Comparison of ENCODE assay signal across 9 cellular contexts in genomic region chr7:15839415-15840100, GRCh38.
DNase-seq lines count a peak whose midpoint lies in the region; ATAC-seq and TF ChIP-seq lines count a peak whose summit lies in the region.
"Had no signal": no experiment of that assay in that cellular context is flagged by ENCODE, and none has a peak within 500 bp of the region (broad histone marks: within the 10 kb centered on the region; RNA-seq: fewer than 3 reads in every experiment).

No MANE protein-coding gene starts in this region.

- H3K27ac ChIP-seq in GM23338 (ENCODE audit: low read depth) = 0 out of 2 replicates have a peak overlapping the region, but pooled peaks have one; percentile 8
- H3K27ac ChIP-seq in brain microvascular endothelial cell = no peak overlapping the region

- H3K4me3 ChIP-seq in GM23338 = peak overlapping the region; percentile 14; the same call in 1 of the 2 replicates
- peak overlapping the region; percentile 43 for H3K4me3 ChIP-seq in brain microvascular endothelial cell (ENCODE audit: low read depth, low read length)
- H3K4me3 ChIP-seq: K562 had no signal

- DNase-seq in GM23338 (ENCODE audit: low spot score) (peak; percentile 86), brain microvascular endothelial cell (peak; percentile 16), iPS-NIHi7 (ENCODE audit: extremely low spot score) (peak; percentile 81), smooth muscle cell of the brain vasculature (ENCODE audit: low read depth, low spot score) (peak; percentile 36)
- no peak for DNase-seq in stimulated activated naive CD4-positive, alpha-beta T cell treated with Interleukin-2 at 50 U/mL for 16 hours (lab: John Stamatoyannopoulos, UW)
- DNase-seq in activated naive CD8-positive, alpha-beta T cell treated with anti-CD3 and anti-CD28 coated beads, Interleukin-2, amount 50 U/mL, for 24 hours = no peak
- DNase-seq in activated CD8-positive, alpha-beta memory T cell treated with anti-CD3 and anti-CD28 coated beads, Interleukin-2, amount 10 ng/mL, durations not matched to agents 7 days and 5 days = no peak

- H3K4me2 ChIP-seq in GM23338 = peak overlapping the region; percentile 16; the same call in 1 of the 2 replicates

- H4K20me1 ChIP-seq in GM23338 (replicated peaks; ENCODE audit: insufficient read depth) = no peaks in the 10 kb centered on the region

- H3K79me2 ChIP-seq in GM23338 (replicated peaks; ENCODE audit: insufficient read depth) = no peaks in the 10 kb centered on the region

- in situ Hi-C loops in brain microvascular endothelial cell (cut with HindIII; ENCODE audit: low pct_ligation_motif_present, low sequenced_read_pairs) = no loop called here

- peak overlapping the region; percentile 58 for H3K4me3 Mint-ChIP-seq in GM23338
- no peak overlapping the region for H3K4me3 Mint-ChIP-seq in activated naive CD8-positive, alpha-beta T cell treated with anti-CD3 and anti-CD28 coated beads, Interleukin-2, amount 50 U/mL, for 24 hours
- no peak overlapping the region for H3K4me3 Mint-ChIP-seq in activated CD8-positive, alpha-beta memory T cell treated with anti-CD3 and anti-CD28 coated beads, Interleukin-2, amount 10 ng/mL, durations not matched to agents 7 days and 5 days

- no peaks in the 10 kb centered on the region for H3F3A ChIP-seq in GM23338 (replicated peaks; ENCODE audit: low read depth)

- no peaks in the 10 kb centered on the region for H3K36me3 ChIP-seq in GM23338 (ENCODE audit: insufficient read depth)
- no peaks in the 10 kb centered on the region for H3K36me3 ChIP-seq in brain microvascular endothelial cell (replicated peaks)

- H3K4me1 ChIP-seq in GM23338 (ENCODE audit: insufficient read depth) = peaks cover 8% of the 10 kb centered on the region

- CTCF ChIA-PET in activated CD8-positive, alpha-beta memory T cell treated with anti-CD3 and anti-CD28 coated beads, Interleukin-2, amount 10 ng/mL, durations not matched to agents 7 days and 5 days (lab: Charles Lee) = no interaction called here

- TF ChIP-seq CTCF in GM23338 (conservative IDR thresholded peaks at IDR 0.05; ENCODE audit: low read depth in 2 of 2) = no peak
- no peak for TF ChIP-seq CTCF in brain microvascular endothelial cell (IDR thresholded peaks at IDR 0.05; ENCODE audit: low read depth, low read length, missing control alignments)

- ATAC-seq in GM23338 (peak; percentile 100), GM21360 (IDR thresholded peaks at IDR 0.05; ENCODE audit: unreplicated experiment) (no peak)
- ATAC-seq in activated naive CD8-positive, alpha-beta T cell treated with anti-CD3 and anti-CD28 coated beads, Interleukin-2, amount 50 U/mL, for 24 hours = no peak
- ATAC-seq in activated CD8-positive, alpha-beta memory T cell treated with anti-CD3 and anti-CD28 coated beads, Interleukin-2, amount 10 ng/mL, durations not matched to agents 7 days and 5 days = no peak
- ATAC-seq: K562 had no signal

- H3K27ac Mint-ChIP-seq in GM23338 = peak overlapping the region; percentile 96
- no peak overlapping the region for H3K27ac Mint-ChIP-seq in activated naive CD8-positive, alpha-beta T cell treated with anti-CD3 and anti-CD28 coated beads, Interleukin-2, amount 50 U/mL, for 24 hours
- H3K27ac Mint-ChIP-seq in activated CD8-positive, alpha-beta memory T cell treated with anti-CD3 and anti-CD28 coated beads, Interleukin-2, amount 10 ng/mL, durations not matched to agents 7 days and 5 days = no peak overlapping the region

- H3K27me3 Mint-ChIP-seq in GM23338 (ENCODE audit: insufficient read depth, low read depth, poor library complexity) = peaks cover 3% of the 10 kb centered on the region
- no peaks in the 10 kb centered on the region for H3K27me3 Mint-ChIP-seq in activated naive CD8-positive, alpha-beta T cell treated with anti-CD3 and anti-CD28 coated beads, Interleukin-2, amount 50 U/mL, for 24 hours
- no peaks in the 10 kb centered on the region for H3K27me3 Mint-ChIP-seq in activated CD8-positive, alpha-beta memory T cell treated with anti-CD3 and anti-CD28 coated beads, Interleukin-2, amount 10 ng/mL, durations not matched to agents 7 days and 5 days

- no peaks in the 10 kb centered on the region for H3K9me3 Mint-ChIP-seq in GM23338
- H3K9me3 Mint-ChIP-seq in activated naive CD8-positive, alpha-beta T cell treated with anti-CD3 and anti-CD28 coated beads, Interleukin-2, amount 50 U/mL, for 24 hours = no peaks in the 10 kb centered on the region
- no peaks in the 10 kb centered on the region for H3K9me3 Mint-ChIP-seq in activated CD8-positive, alpha-beta memory T cell treated with anti-CD3 and anti-CD28 coated beads, Interleukin-2, amount 10 ng/mL, durations not matched to agents 7 days and 5 days (ENCODE audit: low read depth)

- H2AFZ ChIP-seq in GM23338 = peak overlapping the region; percentile 10; the same call in 1 of the 2 replicates

- H3K27me3 ChIP-seq in GM23338 (ENCODE audit: insufficient read depth) (no peaks in the 10 kb centered on the region), brain microvascular endothelial cell (replicated peaks) (no peaks in the 10 kb centered on the region)

- peaks cover 31% of the 10 kb centered on the region; the same call in 2 of the 3 replicates for H3K4me1 Mint-ChIP-seq in GM23338
- no peaks in the 10 kb centered on the region for H3K4me1 Mint-ChIP-seq in activated naive CD8-positive, alpha-beta T cell treated with anti-CD3 and anti-CD28 coated beads, Interleukin-2, amount 50 U/mL, for 24 hours
- no peaks in the 10 kb centered on the region for H3K4me1 Mint-ChIP-seq in activated CD8-positive, alpha-beta memory T cell treated with anti-CD3 and anti-CD28 coated beads, Interleukin-2, amount 10 ng/mL, durations not matched to agents 7 days and 5 days

- H3K9me2 ChIP-seq in GM23338 (ENCODE audit: insufficient read depth) = no peaks in the 10 kb centered on the region

- H3K36me3 Mint-ChIP-seq in GM23338 (ENCODE audit: low read depth) = no peaks in the 10 kb centered on the region
- no peaks in the 10 kb centered on the region for H3K36me3 Mint-ChIP-seq in activated naive CD8-positive, alpha-beta T cell treated with anti-CD3 and anti-CD28 coated beads, Interleukin-2, amount 50 U/mL, for 24 hours (ENCODE audit: low read depth)
- no peaks in the 10 kb centered on the region for H3K36me3 Mint-ChIP-seq in activated CD8-positive, alpha-beta memory T cell treated with anti-CD3 and anti-CD28 coated beads, Interleukin-2, amount 10 ng/mL, durations not matched to agents 7 days and 5 days

TF ChIP-seq in GM23338, 12 proteins besides CTCF, POLR2A, EP300 and RAD21 (continues in another document):
- TF ChIP-seq, protein P1, sequence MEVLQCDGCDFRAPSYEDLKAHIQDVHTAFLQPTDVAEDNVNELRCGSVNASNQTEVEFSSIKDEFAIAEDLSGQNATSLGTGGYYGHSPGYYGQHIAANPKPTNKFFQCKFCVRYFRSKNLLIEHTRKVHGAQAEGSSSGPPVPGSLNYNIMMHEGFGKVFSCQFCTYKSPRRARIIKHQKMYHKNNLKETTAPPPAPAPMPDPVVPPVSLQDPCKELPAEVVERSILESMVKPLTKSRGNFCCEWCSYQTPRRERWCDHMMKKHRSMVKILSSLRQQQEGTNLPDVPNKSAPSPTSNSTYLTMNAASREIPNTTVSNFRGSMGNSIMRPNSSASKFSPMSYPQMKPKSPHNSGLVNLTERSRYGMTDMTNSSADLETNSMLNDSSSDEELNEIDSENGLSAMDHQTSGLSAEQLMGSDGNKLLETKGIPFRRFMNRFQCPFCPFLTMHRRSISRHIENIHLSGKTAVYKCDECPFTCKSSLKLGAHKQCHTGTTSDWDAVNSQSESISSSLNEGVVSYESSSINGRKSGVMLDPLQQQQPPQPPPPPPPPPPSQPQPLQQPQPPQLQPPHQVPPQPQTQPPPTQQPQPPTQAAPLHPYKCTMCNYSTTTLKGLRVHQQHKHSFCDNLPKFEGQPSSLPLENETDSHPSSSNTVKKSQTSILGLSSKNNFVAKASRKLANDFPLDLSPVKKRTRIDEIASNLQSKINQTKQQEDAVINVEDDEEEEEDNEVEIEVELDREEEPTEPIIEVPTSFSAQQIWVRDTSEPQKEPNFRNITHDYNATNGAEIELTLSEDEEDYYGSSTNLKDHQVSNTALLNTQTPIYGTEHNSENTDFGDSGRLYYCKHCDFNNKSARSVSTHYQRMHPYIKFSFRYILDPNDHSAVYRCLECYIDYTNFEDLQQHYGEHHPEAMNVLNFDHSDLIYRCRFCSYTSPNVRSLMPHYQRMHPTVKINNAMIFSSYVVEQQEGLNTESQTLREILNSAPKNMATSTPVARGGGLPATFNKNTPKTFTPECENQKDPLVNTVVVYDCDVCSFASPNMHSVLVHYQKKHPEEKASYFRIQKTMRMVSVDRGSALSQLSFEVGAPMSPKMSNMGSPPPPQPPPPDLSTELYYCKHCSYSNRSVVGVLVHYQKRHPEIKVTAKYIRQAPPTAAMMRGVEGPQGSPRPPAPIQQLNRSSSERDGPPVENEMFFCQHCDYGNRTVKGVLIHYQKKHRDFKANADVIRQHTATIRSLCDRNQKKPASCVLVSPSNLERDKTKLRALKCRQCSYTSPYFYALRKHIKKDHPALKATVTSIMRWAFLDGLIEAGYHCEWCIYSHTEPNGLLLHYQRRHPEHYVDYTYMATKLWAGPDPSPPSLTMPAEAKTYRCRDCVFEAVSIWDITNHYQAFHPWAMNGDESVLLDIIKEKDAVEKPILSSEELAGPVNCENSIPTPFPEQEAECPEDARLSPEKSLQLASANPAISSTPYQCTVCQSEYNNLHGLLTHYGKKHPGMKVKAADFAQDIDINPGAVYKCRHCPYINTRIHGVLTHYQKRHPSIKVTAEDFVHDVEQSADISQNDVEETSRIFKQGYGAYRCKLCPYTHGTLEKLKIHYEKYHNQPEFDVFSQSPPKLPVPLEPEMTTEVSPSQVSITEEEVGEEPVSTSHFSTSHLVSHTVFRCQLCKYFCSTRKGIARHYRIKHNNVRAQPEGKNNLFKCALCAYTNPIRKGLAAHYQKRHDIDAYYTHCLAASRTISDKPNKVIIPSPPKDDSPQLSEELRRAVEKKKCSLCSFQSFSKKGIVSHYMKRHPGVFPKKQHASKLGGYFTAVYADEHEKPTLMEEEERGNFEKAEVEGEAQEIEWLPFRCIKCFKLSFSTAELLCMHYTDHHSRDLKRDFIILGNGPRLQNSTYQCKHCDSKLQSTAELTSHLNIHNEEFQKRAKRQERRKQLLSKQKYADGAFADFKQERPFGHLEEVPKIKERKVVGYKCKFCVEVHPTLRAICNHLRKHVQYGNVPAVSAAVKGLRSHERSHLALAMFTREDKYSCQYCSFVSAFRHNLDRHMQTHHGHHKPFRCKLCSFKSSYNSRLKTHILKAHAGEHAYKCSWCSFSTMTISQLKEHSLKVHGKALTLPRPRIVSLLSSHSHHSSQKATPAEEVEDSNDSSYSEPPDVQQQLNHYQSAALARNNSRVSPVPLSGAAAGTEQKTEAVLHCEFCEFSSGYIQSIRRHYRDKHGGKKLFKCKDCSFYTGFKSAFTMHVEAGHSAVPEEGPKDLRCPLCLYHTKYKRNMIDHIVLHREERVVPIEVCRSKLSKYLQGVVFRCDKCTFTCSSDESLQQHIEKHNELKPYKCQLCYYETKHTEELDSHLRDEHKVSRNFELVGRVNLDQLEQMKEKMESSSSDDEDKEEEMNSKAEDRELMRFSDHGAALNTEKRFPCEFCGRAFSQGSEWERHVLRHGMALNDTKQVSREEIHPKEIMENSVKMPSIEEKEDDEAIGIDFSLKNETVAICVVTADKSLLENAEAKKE (CRISPR knock-in tag; IDR thresholded peaks at IDR 0.05) = peak; percentile 75; the same call in 1 of the 2 replicates
- no peak for TF ChIP-seq EZH2phosphoT487 (IDR thresholded peaks at IDR 0.05; ENCODE audit: unreplicated experiment)

Comparison
In these comparisons a context has a peak if more than half of its experiments do, and no peak if none do; other contexts are left out.
1. DNase-seq: peak in GM23338 (single experiment), brain microvascular endothelial cell (single experiment), iPS-NIHi7 (single experiment) and smooth muscle cell of the brain vasculature (single experiment); none in stimulated activated naive CD4-positive, alpha-beta T cell treated with Interleukin-2 at 50 U/mL for 16 hours (single experiment), activated naive CD8-positive, alpha-beta T cell treated with anti-CD3 and anti-CD28 coated beads, Interleukin-2, amount 50 U/mL, for 24 hours (single experiment) and activated CD8-positive, alpha-beta memory T cell treated with anti-CD3 and anti-CD28 coated beads, Interleukin-2, amount 10 ng/mL, durations not matched to agents 7 days and 5 days (single experiment).